Comparison of ENCODE assay signal across 8 cellular contexts in genomic region chr7:105531797-105532671, GRCh38. TPM values are rescaled to one million over a fixed set of nuclear protein-coding genes. Genes with fewer than 3 reads are reported as not detected.
DNase-seq lines count a peak whose midpoint lies in the region; ATAC-seq, FAIRE-seq and TF ChIP-seq lines count a peak whose summit lies in the region.

Gene RINT1, plus strand, starts transcription at chr7:105532201. Its CDS starts 115 bp downstream, at chr7:105532316.

- peak within 1 kb of the TSS; percentile 80 to 97 (median 87) for H3K4me2 ChIP-seq in BLaER1 treated with 17β-estradiol and CSF1 and Interleukin-3, amounts not matched to agents 10 nM and 100 nM

- peak; percentile 82 for FAIRE-seq in GM19239 (lab: Jason Lieb, UNC)

- ATAC-seq in HG03457 (IDR thresholded peaks at IDR 0.05; ENCODE audit: unreplicated experiment): peak; percentile 91
- peak; percentile 99 for ATAC-seq in left lobe of liver

- DNase-seq in GM19239 (ENCODE audit: insufficient read length, low spot score) (peak; percentile 77), NCI-H524 (lab: John Stamatoyannopoulos, UW) (peak; percentile 64 to 88), coronary artery (ENCODE audit: low spot score) (peak; percentile 92), left lobe of liver (ENCODE audit: low spot score) (peak; percentile 91)
- peak; percentile 94 for DNase-seq in activated CD4-positive, alpha-beta T cell treated with anti-CD3 and anti-CD28 coated beads for 48 hours
- DNase-seq in stimulated activated CD4-positive, alpha-beta T cell treated with anti-CD3 and anti-CD28 coated beads, Interleukin-2, amount 100 ng/mL, for 4 hours (ENCODE audit: low read depth): peak; percentile 85

- H3K36me3 ChIP-seq in BLaER1 treated with 17β-estradiol and CSF1 and Interleukin-3, amounts not matched to agents 10 nM and 100 nM: peaks cover 13 to 40% (median 23%) of the 10 kb centered on the region in 11 experiments

- H3K4me3 ChIP-seq in BLaER1 treated with 17β-estradiol and CSF1 and Interleukin-3, amounts not matched to agents 10 nM and 100 nM: peak within 1 kb of the TSS; percentile 80 to 97 (median 86)
- peak within 1 kb of the TSS; percentile 97 for H3K4me3 ChIP-seq in coronary artery

- H4K20me1 ChIP-seq in BLaER1 treated with 17β-estradiol and CSF1 and Interleukin-3, amounts not matched to agents 10 nM and 100 nM: peaks cover 0 to 35% (median 6%) of the 10 kb centered on the region in 11 experiments; a peak in 10 of 22 replicates

- peak within 1 kb of the TSS; percentile 79 to 91 (median 85) for H3K27ac ChIP-seq in BLaER1 treated with 17β-estradiol and CSF1 and Interleukin-3, amounts not matched to agents 10 nM and 100 nM
- H3K27ac ChIP-seq in coronary artery: peak within 1 kb of the TSS; percentile 74 to 91

- H3K27me3 ChIP-seq in BLaER1 treated with 17β-estradiol and CSF1 and Interleukin-3, amounts not matched to agents 10 nM and 100 nM: no peaks in the 10 kb centered on the region

- TF ChIP-seq CTCF in coronary artery (IDR thresholded peaks at IDR 0.05): peak; percentile 46

- H3K9me3 ChIP-seq in BLaER1 treated with 17β-estradiol and CSF1 and Interleukin-3, amounts not matched to agents 10 nM and 100 nM (replicated peaks in 1 of 11): no peaks in the 10 kb centered on the region

- peaks cover 17 to 29% (median 22%) of the 10 kb centered on the region in 10 experiments for H3K4me1 ChIP-seq in BLaER1 treated with 17β-estradiol and CSF1 and Interleukin-3, amounts not matched to agents 10 nM and 100 nM

- peak within 1 kb of the TSS; percentile 87 to 96 (median 91) for H3K9ac ChIP-seq in BLaER1 treated with 17β-estradiol and CSF1 and Interleukin-3, amounts not matched to agents 10 nM and 100 nM

RNA-seq across cellular contexts. Expression of gene RINT1, which starts in this region (rescaled TPM):
- total RNA-seq in left lobe of liver: 10.0 TPM

Comparison
In these comparisons a context has a peak if more than half of its experiments do, and no peak if none do; other contexts are left out.
1. Peak in every context shown above with its lines: DNase-seq, ATAC-seq, H3K4me3 ChIP-seq and H3K27ac ChIP-seq.